Comparison of ENCODE assay signal across 32 cellular contexts in genomic region chr6:6166064-6166463, GRCh38.
"Had no signal": no experiment of that assay in that cellular context is flagged by ENCODE, and none has a peak within 500 bp of the region (broad histone marks: within the 10 kb centered on the region; RNA-seq: fewer than 3 reads in every experiment).

No MANE protein-coding gene starts in this region.

- H3K9me3 Mint-ChIP-seq: activated B cell treated with CpG ODN at 0.5 μM for 24 hours; activated CD4-positive, alpha-beta memory T cell treated with anti-CD3 and anti-CD28 coated beads for 36 hours; activated CD4-positive, alpha-beta T cell treated with anti-CD3 and anti-CD28 coated beads, Interleukin-2, amount 10 ng/mL, durations not matched to agents 24 days and 14 days; activated CD8-positive, alpha-beta T cell treated with anti-CD3 and anti-CD28 coated beads for 36 hours; activated naive CD4-positive, alpha-beta T cell treated with anti-CD3 and anti-CD28 coated beads for 36 hours; activated naive CD4-positive, alpha-beta T cell treated with anti-CD3 and anti-CD28 coated beads, Interleukin-2, amount 50 U/mL, for 72 hours; activated naive CD8-positive, alpha-beta T cell treated with anti-CD3 and anti-CD28 coated beads for 36 hours; activated T-cell treated with anti-CD3 and anti-CD28 coated beads, Interleukin-2, amount 50 U/mL, for 4 hours; activated T-cell treated with anti-CD3 and anti-CD28 coated beads, Interleukin-2, amount 50 U/mL, for 72 hours; activated T-helper 1 cell treated with anti-CD3 and anti-CD28 coated beads, Interleukin-12 subunit alpha, Interleukin-12 subunit beta, Interleukin-2, Interleukin-4 antibody, amounts not matched to agents 30 ng/mL and 10 ng/mL and 1 ng/mL, durations not matched to agents 14 hours and 24 hours and 36 hours; activated T-helper 17 cell treated with anti-CD3 and anti-CD28 coated beads, Interleukin-2, amount 50 U/mL, for 72 hours; T-helper 1 cell treated with Interleukin-12 subunit alpha and Interleukin-12 subunit beta and Interleukin-4 antibody, amounts not matched to agents 30 μg/mL and 1 μg/mL, for 36 hours; T-helper 2 cell treated with Interferon-gamma antibody and Interleukin-4, amounts not matched to agents 5 μg/mL and 100 μg/mL, for 36 hours had no signal

- H3K36me3 Mint-ChIP-seq: activated CD4-positive, alpha-beta memory T cell treated with anti-CD3 and anti-CD28 coated beads for 36 hours; activated naive CD4-positive, alpha-beta T cell treated with anti-CD3 and anti-CD28 coated beads, Interleukin-2, amount 50 U/mL, for 72 hours; activated naive CD8-positive, alpha-beta T cell treated with anti-CD3 and anti-CD28 coated beads for 36 hours had no signal

- H3K36me3 ChIP-seq: brain microvascular endothelial cell, breast epithelium had no signal

- H3K27ac ChIP-seq: adrenal gland, body of pancreas, brain microvascular endothelial cell, breast epithelium had no signal

- H3K4me3 ChIP-seq: adrenal gland, body of pancreas, breast epithelium had no signal

- H3K27me3 ChIP-seq: adrenal gland, body of pancreas, brain microvascular endothelial cell, breast epithelium had no signal

- DNase-seq: activated B cell treated with CpG ODN at 0.5 μM for 24 hours; activated CD4-positive, alpha-beta memory T cell treated with anti-CD3 and anti-CD28 coated beads for 36 hours; activated CD4-positive, alpha-beta T cell treated with anti-CD3 and anti-CD28 coated beads for 4 hours; activated CD4-positive, alpha-beta T cell treated with anti-CD3 and anti-CD28 coated beads, Interleukin-2, amount 10 ng/mL, durations not matched to agents 24 days and 14 days; activated CD4-positive, alpha-beta T cell treated with anti-CD3 and anti-CD28 coated beads, Interleukin-2, amount 50 U/mL, for 1 hour; activated CD4-positive, alpha-beta T cell treated with anti-CD3 and anti-CD28 coated beads, Interleukin-2, amount 50 U/mL, for 4 hours; activated CD4-positive, CD25-positive, alpha-beta regulatory T cell treated with anti-CD3 and anti-CD28 coated beads, Interleukin-2, amount 50 U/mL, for 72 hours; activated CD8-positive, alpha-beta memory T cell treated with anti-CD3 and anti-CD28 coated beads, Interleukin-2, amount 50 U/mL, for 4 hours; activated CD8-positive, alpha-beta T cell treated with anti-CD3 and anti-CD28 coated beads for 36 hours; activated effector memory CD4-positive, alpha-beta T cell treated with anti-CD3 and anti-CD28 coated beads, Interleukin-2, amount 50 U/mL, for 16 hours; activated gamma-delta T cell treated with Interleukin-2 at 50 U/mL for 16 hours; activated naive CD4-positive, alpha-beta T cell; activated naive CD4-positive, alpha-beta T cell treated with anti-CD3 and anti-CD28 coated beads for 36 hours; activated naive CD4-positive, alpha-beta T cell treated with anti-CD3 and anti-CD28 coated beads, Interleukin-2, amount 50 U/mL, for 16 hours; activated naive CD8-positive, alpha-beta T cell treated with anti-CD3 and anti-CD28 coated beads for 36 hours; activated T-cell treated with anti-CD3 and anti-CD28 coated beads for 4 hours; activated T-cell treated with anti-CD3 and anti-CD28 coated beads, Interleukin-2, amount 50 U/mL, for 1 hour; activated T-cell treated with anti-CD3 and anti-CD28 coated beads, Interleukin-2, amount 50 U/mL, for 4 hours; activated T-cell treated with anti-CD3 and anti-CD28 coated beads, Interleukin-2, amount 50 U/mL, for 72 hours; adrenal gland; amniotic stem cell; aorta; body of pancreas; brain microvascular endothelial cell; central memory CD4-positive, alpha-beta T cell; T-helper 9 cell had no signal

- H3K4me3 Mint-ChIP-seq: activated B cell treated with CpG ODN at 0.5 μM for 24 hours; activated CD4-positive, alpha-beta memory T cell treated with anti-CD3 and anti-CD28 coated beads for 36 hours; activated CD4-positive, alpha-beta T cell treated with anti-CD3 and anti-CD28 coated beads, Interleukin-2, amount 10 ng/mL, durations not matched to agents 24 days and 14 days; activated CD8-positive, alpha-beta T cell treated with anti-CD3 and anti-CD28 coated beads for 36 hours; activated naive CD4-positive, alpha-beta T cell treated with anti-CD3 and anti-CD28 coated beads for 36 hours; activated naive CD8-positive, alpha-beta T cell treated with anti-CD3 and anti-CD28 coated beads for 36 hours; activated T-cell treated with anti-CD3 and anti-CD28 coated beads, Interleukin-2, amount 50 U/mL, for 4 hours; activated T-cell treated with anti-CD3 and anti-CD28 coated beads, Interleukin-2, amount 50 U/mL, for 72 hours; activated T-helper 1 cell treated with anti-CD3 and anti-CD28 coated beads, Interleukin-12 subunit alpha, Interleukin-12 subunit beta, Interleukin-2, Interleukin-4 antibody, amounts not matched to agents 30 ng/mL and 10 ng/mL and 1 ng/mL, durations not matched to agents 14 hours and 24 hours and 36 hours; activated T-helper 17 cell treated with anti-CD3 and anti-CD28 coated beads, Interleukin-2, amount 50 U/mL, for 72 hours; T-helper 1 cell treated with Interleukin-12 subunit alpha and Interleukin-12 subunit beta and Interleukin-4 antibody, amounts not matched to agents 30 μg/mL and 1 μg/mL, for 36 hours; T-helper 2 cell treated with Interferon-gamma antibody and Interleukin-4, amounts not matched to agents 5 μg/mL and 100 μg/mL, for 36 hours had no signal

- H3K27ac Mint-ChIP-seq: activated B cell treated with CpG ODN at 0.5 μM for 24 hours; activated CD4-positive, alpha-beta memory T cell treated with anti-CD3 and anti-CD28 coated beads for 36 hours; activated CD4-positive, alpha-beta T cell treated with anti-CD3 and anti-CD28 coated beads, Interleukin-2, amount 10 ng/mL, durations not matched to agents 24 days and 14 days; activated CD8-positive, alpha-beta T cell treated with anti-CD3 and anti-CD28 coated beads for 36 hours; activated naive CD4-positive, alpha-beta T cell treated with anti-CD3 and anti-CD28 coated beads for 36 hours; activated naive CD4-positive, alpha-beta T cell treated with anti-CD3 and anti-CD28 coated beads, Interleukin-2, amount 50 U/mL, for 72 hours; activated naive CD8-positive, alpha-beta T cell treated with anti-CD3 and anti-CD28 coated beads for 36 hours; activated T-cell treated with anti-CD3 and anti-CD28 coated beads, Interleukin-2, amount 50 U/mL, for 72 hours; activated T-helper 1 cell treated with anti-CD3 and anti-CD28 coated beads, Interleukin-12 subunit alpha, Interleukin-12 subunit beta, Interleukin-2, Interleukin-4 antibody, amounts not matched to agents 30 ng/mL and 10 ng/mL and 1 ng/mL, durations not matched to agents 14 hours and 24 hours and 36 hours; activated T-helper 17 cell treated with anti-CD3 and anti-CD28 coated beads, Interleukin-2, amount 50 U/mL, for 72 hours; T-helper 1 cell treated with Interleukin-12 subunit alpha and Interleukin-12 subunit beta and Interleukin-4 antibody, amounts not matched to agents 30 μg/mL and 1 μg/mL, for 36 hours; T-helper 2 cell treated with Interferon-gamma antibody and Interleukin-4, amounts not matched to agents 5 μg/mL and 100 μg/mL, for 36 hours had no signal

- H3K4me1 Mint-ChIP-seq: activated B cell treated with CpG ODN at 0.5 μM for 24 hours; activated CD4-positive, alpha-beta T cell treated with anti-CD3 and anti-CD28 coated beads, Interleukin-2, amount 10 ng/mL, durations not matched to agents 24 days and 14 days; activated naive CD8-positive, alpha-beta T cell treated with anti-CD3 and anti-CD28 coated beads for 36 hours; activated T-helper 17 cell treated with anti-CD3 and anti-CD28 coated beads, Interleukin-2, amount 50 U/mL, for 72 hours had no signal

- ATAC-seq: activated CD8-positive, alpha-beta T cell treated with anti-CD3 and anti-CD28 coated beads for 36 hours; activated naive CD4-positive, alpha-beta T cell treated with anti-CD3 and anti-CD28 coated beads, Interleukin-2, amount 50 U/mL, for 72 hours; activated T-cell treated with anti-CD3 and anti-CD28 coated beads, Interleukin-2, amount 50 U/mL, for 4 hours; activated T-cell treated with anti-CD3 and anti-CD28 coated beads, Interleukin-2, amount 50 U/mL, for 72 hours; activated T-helper 17 cell treated with anti-CD3 and anti-CD28 coated beads, Interleukin-2, amount 50 U/mL, for 72 hours; body of pancreas had no signal

- H3K9me3 ChIP-seq: adrenal gland, body of pancreas, breast epithelium had no signal

- H3K4me1 ChIP-seq: adrenal gland, body of pancreas, breast epithelium had no signal
